In the genomic region with DNA sequence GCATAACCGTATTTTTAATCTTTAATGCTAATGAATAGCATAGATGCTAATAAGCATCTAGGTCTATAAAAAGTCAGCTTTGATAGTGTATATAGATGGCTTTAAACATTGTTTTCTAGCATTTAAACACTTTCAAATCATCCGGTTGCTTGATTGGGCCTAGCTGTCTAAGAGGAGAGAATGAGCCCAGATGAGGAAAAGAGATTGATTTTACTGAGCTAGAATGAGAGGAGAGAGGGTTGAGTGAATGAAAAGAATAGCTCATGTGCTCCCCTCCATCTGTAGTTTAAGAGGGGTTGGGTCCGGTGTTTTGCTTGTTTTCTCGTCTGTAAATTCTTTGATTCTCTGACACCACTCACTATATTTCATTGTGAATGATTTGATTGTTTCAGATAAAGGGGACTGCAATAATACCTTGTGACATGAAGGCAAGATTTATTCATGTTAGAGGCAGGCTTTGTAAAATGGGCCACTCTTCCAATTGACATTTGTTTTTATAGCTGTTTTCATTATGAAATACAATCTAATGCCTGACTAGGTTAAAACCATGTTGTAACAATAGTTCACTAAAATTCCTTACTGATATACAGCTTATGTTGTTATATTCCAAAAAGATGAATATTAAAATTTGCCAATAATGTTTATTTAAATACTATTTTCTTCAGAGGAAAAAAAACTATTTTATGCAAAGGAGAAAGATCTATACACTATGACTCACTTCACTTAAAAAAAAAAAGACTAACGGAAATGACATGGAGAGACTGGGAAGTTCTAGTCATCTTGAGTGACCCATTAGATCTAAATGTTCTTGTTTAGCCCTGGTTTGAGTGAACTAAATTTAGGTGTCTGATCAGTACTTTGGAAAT, we compare ENCODE assay signal across 8 cellular contexts.
DNase-seq lines count a peak whose midpoint lies in the region; ATAC-seq, FAIRE-seq and TF ChIP-seq lines count a peak whose summit lies in the region.

No MANE protein-coding gene starts in this region.

- H3K36me3 ChIP-seq in DND-41 (ENCODE audit: insufficient read depth, low read length) (peaks cover 8% of the 10 kb centered on the region), endocrine pancreas (ENCODE audit: control insufficient read depth, insufficient read depth, low read length) (no peaks in the 10 kb centered on the region)

- peak overlapping the region; percentile 95 for H3K4me2 ChIP-seq in DND-41 (ENCODE audit: insufficient read depth, low read length)

- DNase-seq in DND-41 = no peak
- DNase-seq in RCC 7860 (ENCODE audit: low spot score) = peak; percentile 48
- peak; percentile 71 for DNase-seq in non-pigmented ciliary epithelial cell (ENCODE audit: low read depth)
- DNase-seq in DMS114 treated with DMSO at 0.1 percent for 48 hours (lab: John Stamatoyannopoulos, UW; ENCODE audit: unreplicated experiment) = no peak
- no peak for DNase-seq in NCI-H2196 (lab: John Stamatoyannopoulos, UW; ENCODE audit: unreplicated experiment)

- H3K9me3 ChIP-seq in DND-41 (ENCODE audit: insufficient read depth, low read length, severe bottlenecking) = no peaks in the 10 kb centered on the region
- H3K9me3 ChIP-seq in endocrine pancreas (ENCODE audit: control insufficient read depth, low read length) = no peaks in the 10 kb centered on the region

- H3K9ac ChIP-seq in DND-41 (ENCODE audit: low read depth, low read length) (no peak overlapping the region), endocrine pancreas (ENCODE audit: control insufficient read depth, insufficient read depth, low read length) (no peak overlapping the region)

- H3K4me3 ChIP-seq in DND-41 (ENCODE audit: low read depth in 1 of 2, low read length in 2 of 2) (0 out of 4 replicates have a peak overlapping the region, but pooled peaks of 1 of the 2 experiments have one; percentile 3), endocrine pancreas (ENCODE audit: control insufficient read depth, insufficient read depth, low read length) (peak overlapping the region; percentile 95)

- H3K4me1 ChIP-seq in DND-41 (ENCODE audit: insufficient read depth, low read length) (peaks cover 78% of the 10 kb centered on the region), endocrine pancreas (ENCODE audit: control insufficient read depth, insufficient read depth, low read length) (peaks cover 32% of the 10 kb centered on the region)

- H2AFZ ChIP-seq in DND-41 (ENCODE audit: low read depth, low read length) = no peak overlapping the region

- H3K27ac ChIP-seq in DND-41 (ENCODE audit: low read length) = no peak overlapping the region

- no peak for TF ChIP-seq CTCF in DND-41 (IDR thresholded peaks at IDR 0.05; ENCODE audit: borderline replicate concordance, extremely low read depth, low read length, poor library complexity, severe bottlenecking)

- peaks cover 80% of the 10 kb centered on the region for H3K79me2 ChIP-seq in DND-41 (ENCODE audit: insufficient read depth, low read length)

- FAIRE-seq in RCC 7860 (lab: Jason Lieb, UNC) = peak; percentile 79

- H3K27me3 ChIP-seq in DND-41 (ENCODE audit: insufficient read depth, low read length, poor library complexity) = no peaks in the 10 kb centered on the region
- no peaks in the 10 kb centered on the region for H3K27me3 ChIP-seq in endocrine pancreas (ENCODE audit: control insufficient read depth, insufficient read depth, low read length)

- ATAC-seq in DND-41 (ENCODE audit: insufficient read depth, low read depth) = no peak
- ATAC-seq in HG03175 (IDR thresholded peaks at IDR 0.05; ENCODE audit: unreplicated experiment) = no peak
- ATAC-seq in GM21526 (IDR thresholded peaks at IDR 0.05; ENCODE audit: low FRiP score, unreplicated experiment) = no peak

- peaks cover 63% of the 10 kb centered on the region for H4K20me1 ChIP-seq in DND-41 (ENCODE audit: insufficient read depth, low read length)

Comparison
In these comparisons a context has a peak if more than half of its experiments do, and no peak if none do; other contexts are left out.
1. DNase-seq: peak in RCC 7860 (single experiment) and non-pigmented ciliary epithelial cell (single experiment); none in DND-41 (single experiment), DMS114 treated with DMSO at 0.1 percent for 48 hours (single experiment) and NCI-H2196 (single experiment).